Comparison of ENCODE assay signal across 8 cellular contexts in the genomic region with DNA sequence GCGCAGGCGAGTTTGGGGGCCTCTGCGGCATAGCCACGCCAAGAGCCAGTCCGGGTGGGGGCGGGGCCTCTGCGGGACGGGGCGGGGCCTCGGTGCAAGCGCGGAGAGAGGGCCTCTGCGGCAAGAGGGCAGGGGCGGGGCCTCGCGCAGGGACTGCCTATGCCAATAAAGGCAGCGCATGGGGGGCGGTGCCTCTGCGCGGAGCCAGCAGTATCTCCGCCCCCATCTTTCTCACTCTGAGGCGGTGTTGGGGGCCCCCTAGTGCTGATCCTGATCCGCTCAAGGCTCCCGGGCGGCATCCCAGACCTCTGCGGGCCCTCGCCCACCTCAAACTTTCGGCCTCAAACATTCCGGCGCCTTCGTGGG. TPM values are rescaled to one million over a fixed set of nuclear protein-coding genes. Genes with fewer than 3 reads are reported as not detected.
DNase-seq lines count a peak whose midpoint lies in the region; ATAC-seq and TF ChIP-seq lines count a peak whose summit lies in the region.

No MANE protein-coding gene starts in this region.

- H3K27ac Mint-ChIP-seq in IgD-negative memory B cell: peak overlapping the region in 2 of 3 donors; percentile 31 to 63
- no peak overlapping the region for H3K27ac Mint-ChIP-seq in activated CD4-positive, alpha-beta T cell treated with anti-CD3 and anti-CD28 coated beads, Interleukin-2, amount 10 ng/mL, durations not matched to agents 7 days and 5 days

- H3K27ac ChIP-seq in 22Rv1 (no peak overlapping the region), cingulate gyrus (ENCODE audit: low read depth, low read length) (peak overlapping the region; percentile 47), lower lobe of right lung (no peak overlapping the region)

- H3K36me3 Mint-ChIP-seq in IgD-negative memory B cell: no peaks in the 10 kb centered on the region
- H3K36me3 Mint-ChIP-seq in activated CD4-positive, alpha-beta T cell treated with anti-CD3 and anti-CD28 coated beads, Interleukin-2, amount 10 ng/mL, durations not matched to agents 7 days and 5 days (ENCODE audit: low read depth): no peaks in the 10 kb centered on the region

- H3K4me1 ChIP-seq in lower lobe of right lung: peaks cover 18% of the 10 kb centered on the region

- peaks cover 4 to 6% (median 5%) of the 10 kb centered on the region in 3 donors for H3K4me1 Mint-ChIP-seq in IgD-negative memory B cell
- H3K4me1 Mint-ChIP-seq in activated CD4-positive, alpha-beta T cell treated with anti-CD3 and anti-CD28 coated beads, Interleukin-2, amount 10 ng/mL, durations not matched to agents 7 days and 5 days: peaks cover 9% of the 10 kb centered on the region

- peak; percentile 76 for DNase-seq in activated CD4-positive, alpha-beta T cell treated with anti-CD3 and anti-CD28 coated beads, Interleukin-2, amount 10 ng/mL, durations not matched to agents 7 days and 5 days
- DNase-seq in lower lobe of right lung (peak; percentile 77), NK-92 (lab: John Stamatoyannopoulos, UW; ENCODE audit: unreplicated experiment) (no peak)
- DNase-seq in stimulated activated CD8-positive, alpha-beta memory T cell treated with anti-CD3 and anti-CD28 coated beads, Interleukin-15, amount 100 ng/mL, for 4 hours (ENCODE audit: low read depth in 2 of 2): peak; percentile 60 to 71

- ATAC-seq in GM18867 (IDR thresholded peaks at IDR 0.05; ENCODE audit: unreplicated experiment): peak; percentile 86
- peak; percentile 62 to 67 for ATAC-seq in lower lobe of right lung

- CTCF ChIA-PET in activated CD4-positive, alpha-beta T cell treated with anti-CD3 and anti-CD28 coated beads, Interleukin-2, amount 10 ng/mL, durations not matched to agents 7 days and 5 days (lab: Charles Lee): interaction anchor here (1.0 kb wide), 1 partner anchor 65 kb away, joined by 3 read pairs; no protein-coding TSS in a partner anchor

- peaks cover 64% of the 10 kb centered on the region for H3K27me3 ChIP-seq in lower lobe of right lung (ENCODE audit: low read depth)

- intact Hi-C loops in lower lobe of right lung (cut with DNase I): no loop called here

- peaks cover 53% of the 10 kb centered on the region for H3K27me3 Mint-ChIP-seq in IgD-negative memory B cell
- H3K27me3 Mint-ChIP-seq in activated CD4-positive, alpha-beta T cell treated with anti-CD3 and anti-CD28 coated beads, Interleukin-2, amount 10 ng/mL, durations not matched to agents 7 days and 5 days: peaks cover 65% of the 10 kb centered on the region

- no peaks in the 10 kb centered on the region for H3K36me3 ChIP-seq in lower lobe of right lung

- peak overlapping the region in 1 of 4 donors; percentile 28 for H3K4me3 Mint-ChIP-seq in IgD-negative memory B cell
- H3K4me3 Mint-ChIP-seq in activated CD4-positive, alpha-beta T cell treated with anti-CD3 and anti-CD28 coated beads, Interleukin-2, amount 10 ng/mL, durations not matched to agents 7 days and 5 days: no peak overlapping the region

- H3K4me3 ChIP-seq in lower lobe of right lung: no peak overlapping the region

- H3K9me3 ChIP-seq in lower lobe of right lung: no peaks in the 10 kb centered on the region

- TF ChIP-seq CTCF in 22Rv1 (IDR thresholded peaks at IDR 0.05) (peak; percentile 61), lower lobe of right lung (IDR thresholded peaks at IDR 0.05) (no peak)

- POLR2A ChIA-PET in activated CD4-positive, alpha-beta T cell treated with anti-CD3 and anti-CD28 coated beads, Interleukin-2, amount 10 ng/mL, durations not matched to agents 7 days and 5 days (lab: Charles Lee): no interaction called here

- no peaks in the 10 kb centered on the region for H3K9me3 Mint-ChIP-seq in IgD-negative memory B cell
- no peaks in the 10 kb centered on the region for H3K9me3 Mint-ChIP-seq in activated CD4-positive, alpha-beta T cell treated with anti-CD3 and anti-CD28 coated beads, Interleukin-2, amount 10 ng/mL, durations not matched to agents 7 days and 5 days

RNA-seq across cellular contexts. Expression of a gene that starts 9.2 kb away (rescaled TPM):
- 0.35 TPM for polyA plus RNA-seq in IgD-negative memory B cell
- 1 to 10 TPM; 2.5 to 2.6 TPM for total RNA-seq in activated CD4-positive, alpha-beta T cell treated with anti-CD3 and anti-CD28 coated beads, Interleukin-2, amount 10 ng/mL, durations not matched to agents 7 days and 5 days
- 1.4 TPM for total RNA-seq in lower lobe of right lung

RNA-seq across cellular contexts. Expression of a gene that starts 11.1 kb away (rescaled TPM):
- polyA plus RNA-seq in IgD-negative memory B cell: not detected
- not detected for total RNA-seq in activated CD4-positive, alpha-beta T cell treated with anti-CD3 and anti-CD28 coated beads, Interleukin-2, amount 10 ng/mL, durations not matched to agents 7 days and 5 days
- total RNA-seq in lower lobe of right lung: not detected

RNA-seq across cellular contexts. Expression of a gene that starts 11.3 kb away (rescaled TPM):
- not detected for polyA plus RNA-seq in IgD-negative memory B cell
- not detected for total RNA-seq in activated CD4-positive, alpha-beta T cell treated with anti-CD3 and anti-CD28 coated beads, Interleukin-2, amount 10 ng/mL, durations not matched to agents 7 days and 5 days
- total RNA-seq in lower lobe of right lung: not detected

RNA-seq across cellular contexts. Expression of a gene that starts 28.1 kb away (rescaled TPM):
- 19.5 TPM for polyA plus RNA-seq in IgD-negative memory B cell
- 10 to 100 TPM; 39.6 to 42.5 TPM for total RNA-seq in activated CD4-positive, alpha-beta T cell treated with anti-CD3 and anti-CD28 coated beads, Interleukin-2, amount 10 ng/mL, durations not matched to agents 7 days and 5 days
- 32.3 TPM for total RNA-seq in lower lobe of right lung
